Comparison of ENCODE assay signal across 9 cellular contexts in genomic region chr6:142291512-142291911, GRCh38.
"Had no signal": no experiment of that assay in that cellular context is flagged by ENCODE, and none has a peak within 500 bp of the region (broad histone marks: within the 10 kb centered on the region; RNA-seq: fewer than 3 reads in every experiment).

No MANE protein-coding gene starts in this region.

- H3K4me3 Mint-ChIP-seq: GM23338, H9 had no signal

- DNase-seq: H9, HCEC 1CT, IMR-90, KG1 had no signal

- H3K9me3 Mint-ChIP-seq: GM23338, H9 had no signal

- H3K4me2 ChIP-seq: GM23338 had no signal

- H3K4me3 ChIP-seq: GM23338, K562 had no signal

- H3K27ac ChIP-seq: HL-60 had no signal

- FAIRE-seq: H1, H54, K562 had no signal

- ATAC-seq: GM23338, K562 had no signal

- H3K27ac Mint-ChIP-seq: GM23338, H9 had no signal
